Comparison of ENCODE assay signal across 12 cellular contexts in the genomic region with DNA sequence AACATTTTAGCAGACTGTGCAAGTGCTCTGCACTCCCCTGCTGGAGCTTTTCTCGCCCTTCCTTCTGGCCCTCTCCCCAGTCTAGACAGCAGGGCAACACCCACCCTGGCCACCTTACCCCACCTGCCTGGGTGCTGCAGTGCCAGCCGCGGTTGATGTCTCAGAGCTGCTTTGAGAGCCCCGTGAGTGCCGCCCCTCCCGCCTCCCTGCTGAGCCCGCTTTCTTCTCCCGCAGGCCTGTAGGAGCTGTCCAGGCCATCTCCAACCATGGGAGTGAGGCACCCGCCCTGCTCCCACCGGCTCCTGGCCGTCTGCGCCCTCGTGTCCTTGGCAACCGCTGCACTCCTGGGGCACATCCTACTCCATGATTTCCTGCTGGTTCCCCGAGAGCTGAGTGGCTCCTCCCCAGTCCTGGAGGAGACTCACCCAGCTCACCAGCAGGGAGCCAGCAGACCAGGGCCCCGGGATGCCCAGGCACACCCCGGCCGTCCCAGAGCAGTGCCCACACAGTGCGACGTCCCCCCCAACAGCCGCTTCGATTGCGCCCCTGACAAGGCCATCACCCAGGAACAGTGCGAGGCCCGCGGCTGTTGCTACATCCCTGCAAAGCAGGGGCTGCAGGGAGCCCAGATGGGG. TPM values are rescaled to one million over a fixed set of nuclear protein-coding genes. Genes with fewer than 3 reads are reported as not detected.
DNase-seq lines count a peak whose midpoint lies in the region; ATAC-seq, FAIRE-seq and TF ChIP-seq lines count a peak whose summit lies in the region.
"Had no signal": no experiment of that assay in that cellular context is flagged by ENCODE, and none has a peak within 500 bp of the region (broad histone marks: within the 10 kb centered on the region; RNA-seq: fewer than 3 reads in every experiment).

No MANE protein-coding gene starts in this region.

- peaks cover 9% of the 10 kb centered on the region for H3K4me1 ChIP-seq in BE2C
- H3K4me1 ChIP-seq in kidney (ENCODE audit: control insufficient read depth in 1 of 2, insufficient read depth in 1 of 2, low read depth in 1 of 2, low read length in 2 of 2), result peaks cover 5 to 9% of the 10 kb centered on the region in 2 donors
- peaks cover 0 to 32% (median 11%) of the 10 kb centered on the region in 4 donors for H3K4me1 ChIP-seq in tibial artery

- H3K27ac ChIP-seq in kidney (ENCODE audit: low read depth in 2 of 2, low read length in 2 of 2) (no peak overlapping the region), tibial artery (no peak overlapping the region)
- H3K27ac ChIP-seq: SJSA1, thoracic aorta had no signal

- H3K4me3 ChIP-seq in BE2C (ENCODE audit: low read depth, low read length) (0 out of 2 replicates have a peak overlapping the region, but pooled peaks have one; percentile 14), kidney (ENCODE audit: low read length in 2 of 2) (no peak overlapping the region), tibial artery (no peak overlapping the region)
- H3K4me3 ChIP-seq: SJSA1, thoracic aorta had no signal

- FAIRE-seq in kidney (lab: Jason Lieb, UNC), result no peak

- H3K36me3 ChIP-seq in BE2C, result no peaks in the 10 kb centered on the region
- H3K36me3 ChIP-seq in kidney (ENCODE audit: control insufficient read depth in 1 of 2, insufficient read depth in 2 of 2, low read length in 2 of 2), result no peaks in the 10 kb centered on the region
- peaks cover 0 to 33% (median 0%) of the 10 kb centered on the region in 3 donors for H3K36me3 ChIP-seq in tibial artery
- H3K36me3 ChIP-seq: thoracic aorta had no signal

- intact Hi-C loops in kidney (cut with DNase I) (no loop called here), tibial artery (cut with DNase I; ENCODE audit: low total_unique reads) (loop anchor here (5.0 kb wide), 1 partner anchor 158 kb away; the partner anchor contains the start of gene RNF213)

- TF ChIP-seq CTCF in BE2C (IDR thresholded peaks at IDR 0.05; ENCODE audit: low read depth, low read length) (no peak), kidney (IDR thresholded peaks at IDR 0.05; ENCODE audit: borderline replicate concordance, extremely low read depth, insufficient read depth) (no peak), tibial artery (IDR thresholded peaks at IDR 0.05) (no peak)

- peak; percentile 74 for DNase-seq in BE2C
- peak; percentile 25 for DNase-seq in M059J (ENCODE audit: low read depth)
- DNase-seq in NCI-H510A treated with DMSO at 0.1 percent for 48 hours (lab: John Stamatoyannopoulos, UW), result peak; percentile 88
- peak; percentile 79 for DNase-seq in kidney
- no peak for DNase-seq in tibial artery
- no peak for DNase-seq in activated CD8-positive, alpha-beta memory T cell treated with anti-CD3 and anti-CD28 coated beads, Interleukin-2, amount 50 U/mL, for 4 hours
- DNase-seq in NK-92 treated with Interleukin-12 subunit alpha and Interleukin-12 subunit beta, amount 100 ng/mL, for 24 hours (lab: John Stamatoyannopoulos, UW), result no peak
- DNase-seq: GF-D8, NCI-H774 had no signal

- no peak for ATAC-seq in HG03571 (IDR thresholded peaks at IDR 0.05; ENCODE audit: unreplicated experiment)

- H3K9me3 ChIP-seq in BE2C (no peaks in the 10 kb centered on the region), kidney (ENCODE audit: control insufficient read depth in 1 of 2, low read length in 2 of 2) (no peaks in the 10 kb centered on the region), tibial artery (no peaks in the 10 kb centered on the region)
- H3K9me3 ChIP-seq: SJSA1, thoracic aorta had no signal

- no peak overlapping the region for H3K9ac ChIP-seq in kidney (ENCODE audit: low read length in 2 of 2)

- H3K27me3 ChIP-seq in BE2C, result no peaks in the 10 kb centered on the region
- H3K27me3 ChIP-seq in tibial artery, result no peaks in the 10 kb centered on the region
- H3K27me3 ChIP-seq: SJSA1 had no signal

RNA-seq across cellular contexts. Expression of gene GAA, which starts 3.1 kb away (rescaled TPM):
- polyA plus RNA-seq in BE2C (2012; ENCODE audit: insufficient read depth, insufficient read length, low read depth), result 47.0 TPM
- total RNA-seq in M059J (2014; rRNA removed; shearing (Covaris generic)), result 5.6 and 11.2 TPM in 2 replicates
- total RNA-seq in kidney, result 62.3 TPM
- polyA plus RNA-seq in kidney (ENCODE audit: insufficient read depth, low read depth, low replicate concordance), result 78.7 TPM

RNA-seq across cellular contexts. Expression of gene EIF4A3, which starts 42.5 kb away (rescaled TPM):
- 304 TPM for polyA plus RNA-seq in BE2C (2012; ENCODE audit: insufficient read depth, insufficient read length, low read depth)
- 103 and 145 TPM in 2 replicates for total RNA-seq in M059J (2014; rRNA removed; shearing (Covaris generic))
- total RNA-seq in kidney, result 75.0 TPM
- polyA plus RNA-seq in kidney (ENCODE audit: insufficient read depth, low read depth, low replicate concordance), result 63.6 TPM

Comparison
In these comparisons a context has a peak if more than half of its experiments do, and no peak if none do; other contexts are left out.
1. DNase-seq: peak in BE2C (single experiment), M059J (single experiment), NCI-H510A treated with DMSO at 0.1 percent for 48 hours (single experiment) and kidney (single experiment); none in tibial artery (0 of 2), activated CD8-positive, alpha-beta memory T cell treated with anti-CD3 and anti-CD28 coated beads, Interleukin-2, amount 50 U/mL, for 4 hours (single experiment) and NK-92 treated with Interleukin-12 subunit alpha and Interleukin-12 subunit beta, amount 100 ng/mL, for 24 hours (single experiment).